In genomic region chr4:165297626-165298025, GRCh38 we compare ENCODE assay signal across 37 cellular contexts.
"Had no signal": no experiment of that assay in that cellular context is flagged by ENCODE, and none has a peak within 500 bp of the region (broad histone marks: within the 10 kb centered on the region; RNA-seq: fewer than 3 reads in every experiment).

No MANE protein-coding gene starts in this region.

- H3K4me1 ChIP-seq: breast epithelium had no signal

- H3K9me3 Mint-ChIP-seq: activated B cell treated with CpG ODN at 0.5 μM for 24 hours; activated CD4-positive, alpha-beta memory T cell treated with anti-CD3 and anti-CD28 coated beads, Interleukin-2, amount 10 ng/mL, durations not matched to agents 7 days and 5 days; activated CD4-positive, alpha-beta T cell treated with anti-CD3 and anti-CD28 coated beads, Interleukin-2, amount 10 ng/mL, durations not matched to agents 24 days and 14 days; activated naive CD4-positive, alpha-beta T cell treated with anti-CD3 and anti-CD28 coated beads for 36 hours; activated naive CD4-positive, alpha-beta T cell treated with anti-CD3 and anti-CD28 coated beads, Interleukin-2, amount 50 U/mL, for 72 hours; activated naive CD8-positive, alpha-beta T cell treated with anti-CD3 and anti-CD28 coated beads for 36 hours; activated T-cell treated with anti-CD3 and anti-CD28 coated beads, Interleukin-2, amount 50 U/mL, for 4 hours; activated T-cell treated with anti-CD3 and anti-CD28 coated beads, Interleukin-2, amount 50 U/mL, for 72 hours; activated T-helper 1 cell treated with anti-CD3 and anti-CD28 coated beads, Interleukin-12 subunit alpha, Interleukin-12 subunit beta, Interleukin-2, Interleukin-4 antibody, amounts not matched to agents 30 ng/mL and 10 ng/mL and 1 ng/mL, durations not matched to agents 14 hours and 24 hours and 36 hours; activated T-helper 17 cell treated with anti-CD3 and anti-CD28 coated beads, Interleukin-2, amount 50 U/mL, for 72 hours; T-helper 1 cell treated with Interleukin-12 subunit alpha and Interleukin-12 subunit beta and Interleukin-4 antibody, amounts not matched to agents 30 μg/mL and 1 μg/mL, for 36 hours; T-helper 2 cell treated with Interferon-gamma antibody and Interleukin-4, amounts not matched to agents 5 μg/mL and 100 μg/mL, for 36 hours had no signal

- H3K36me3 ChIP-seq: brain microvascular endothelial cell, breast epithelium had no signal

- H3K9me3 ChIP-seq: adrenal gland, body of pancreas, breast epithelium had no signal

- DNase-seq: activated B cell treated with CpG ODN at 0.5 μM for 24 hours; activated CD4-positive, alpha-beta memory T cell treated with anti-CD3 and anti-CD28 coated beads, Interleukin-2, amount 10 ng/mL, durations not matched to agents 7 days and 5 days; activated CD4-positive, alpha-beta T cell treated with anti-CD3 and anti-CD28 coated beads for 4 hours; activated CD4-positive, alpha-beta T cell treated with anti-CD3 and anti-CD28 coated beads, Interleukin-2, amount 10 ng/mL, durations not matched to agents 24 days and 14 days; activated CD4-positive, alpha-beta T cell treated with anti-CD3 and anti-CD28 coated beads, Interleukin-2, amount 50 U/mL, for 48 hours; activated CD4-positive, CD25-positive, alpha-beta regulatory T cell treated with anti-CD3 and anti-CD28 coated beads, Interleukin-2, amount 50 U/mL, for 72 hours; activated CD8-positive, alpha-beta memory T cell treated with anti-CD3 and anti-CD28 coated beads for 24 hours; activated CD8-positive, alpha-beta memory T cell treated with anti-CD3 and anti-CD28 coated beads, Interleukin-2, amount 10 ng/mL, durations not matched to agents 7 days and 5 days; activated CD8-positive, alpha-beta T cell treated with anti-CD3 and anti-CD28 coated beads, Interleukin-2, amount 10 ng/mL, durations not matched to agents 7 days and 5 days; activated effector memory CD4-positive, alpha-beta T cell treated with anti-CD3 and anti-CD28 coated beads, Interleukin-2, amount 50 U/mL, for 16 hours; activated gamma-delta T cell treated with Interleukin-2 at 50 U/mL for 16 hours; activated naive CD4-positive, alpha-beta T cell; activated naive CD4-positive, alpha-beta T cell treated with anti-CD3 and anti-CD28 coated beads for 36 hours; activated naive CD4-positive, alpha-beta T cell treated with anti-CD3 and anti-CD28 coated beads, Interleukin-2, amount 50 U/mL, for 16 hours; activated naive CD8-positive, alpha-beta T cell treated with anti-CD3 and anti-CD28 coated beads for 36 hours; activated T-cell treated with anti-CD3 and anti-CD28 coated beads for 4 hours; activated T-cell treated with anti-CD3 and anti-CD28 coated beads, Interleukin-2, amount 50 U/mL, for 1 hour; activated T-cell treated with anti-CD3 and anti-CD28 coated beads, Interleukin-2, amount 50 U/mL, for 4 hours; activated T-cell treated with anti-CD3 and anti-CD28 coated beads, Interleukin-2, amount 50 U/mL, for 72 hours; adrenal gland; amniotic stem cell; aorta; body of pancreas; brain microvascular endothelial cell; central memory CD4-positive, alpha-beta T cell; T-helper 2 cell; T-helper 9 cell had no signal

- H3K27me3 Mint-ChIP-seq: activated B cell treated with CpG ODN at 0.5 μM for 24 hours; activated CD4-positive, alpha-beta memory T cell treated with anti-CD3 and anti-CD28 coated beads, Interleukin-2, amount 10 ng/mL, durations not matched to agents 7 days and 5 days; activated CD4-positive, alpha-beta T cell treated with anti-CD3 and anti-CD28 coated beads, Interleukin-2, amount 10 ng/mL, durations not matched to agents 24 days and 14 days; activated CD8-positive, alpha-beta memory T cell treated with anti-CD3 and anti-CD28 coated beads, Interleukin-2, amount 10 ng/mL, durations not matched to agents 7 days and 5 days; activated naive CD8-positive, alpha-beta T cell treated with anti-CD3 and anti-CD28 coated beads for 36 hours; activated T-helper 17 cell treated with anti-CD3 and anti-CD28 coated beads, Interleukin-2, amount 50 U/mL, for 72 hours had no signal

- ATAC-seq: activated CD8-positive, alpha-beta memory T cell treated with anti-CD3 and anti-CD28 coated beads, Interleukin-2, amount 10 ng/mL, durations not matched to agents 7 days and 5 days; activated CD8-positive, alpha-beta T cell treated with anti-CD3 and anti-CD28 coated beads, Interleukin-2, amount 10 ng/mL, durations not matched to agents 7 days and 5 days; activated naive CD4-positive, alpha-beta T cell treated with anti-CD3 and anti-CD28 coated beads, Interleukin-2, amount 50 U/mL, for 72 hours; activated T-cell treated with anti-CD3 and anti-CD28 coated beads, Interleukin-2, amount 50 U/mL, for 4 hours; activated T-cell treated with anti-CD3 and anti-CD28 coated beads, Interleukin-2, amount 50 U/mL, for 72 hours; activated T-helper 17 cell treated with anti-CD3 and anti-CD28 coated beads, Interleukin-2, amount 50 U/mL, for 72 hours; body of pancreas had no signal

- H3K27me3 ChIP-seq: adrenal gland, body of pancreas, brain microvascular endothelial cell, breast epithelium had no signal

- FAIRE-seq: astrocyte, colon, TTC549 had no signal

- H3K4me3 ChIP-seq: adrenal gland, body of pancreas, breast epithelium had no signal

- H3K27ac Mint-ChIP-seq: activated B cell treated with CpG ODN at 0.5 μM for 24 hours; activated CD4-positive, alpha-beta memory T cell treated with anti-CD3 and anti-CD28 coated beads, Interleukin-2, amount 10 ng/mL, durations not matched to agents 7 days and 5 days; activated CD4-positive, alpha-beta T cell treated with anti-CD3 and anti-CD28 coated beads, Interleukin-2, amount 10 ng/mL, durations not matched to agents 24 days and 14 days; activated CD8-positive, alpha-beta memory T cell treated with anti-CD3 and anti-CD28 coated beads, Interleukin-2, amount 10 ng/mL, durations not matched to agents 7 days and 5 days; activated CD8-positive, alpha-beta T cell treated with anti-CD3 and anti-CD28 coated beads, Interleukin-2, amount 10 ng/mL, durations not matched to agents 7 days and 5 days; activated naive CD4-positive, alpha-beta T cell treated with anti-CD3 and anti-CD28 coated beads for 36 hours; activated naive CD4-positive, alpha-beta T cell treated with anti-CD3 and anti-CD28 coated beads, Interleukin-2, amount 50 U/mL, for 72 hours; activated naive CD8-positive, alpha-beta T cell treated with anti-CD3 and anti-CD28 coated beads for 36 hours; activated T-cell treated with anti-CD3 and anti-CD28 coated beads, Interleukin-2, amount 50 U/mL, for 72 hours; activated T-helper 1 cell treated with anti-CD3 and anti-CD28 coated beads, Interleukin-12 subunit alpha, Interleukin-12 subunit beta, Interleukin-2, Interleukin-4 antibody, amounts not matched to agents 30 ng/mL and 10 ng/mL and 1 ng/mL, durations not matched to agents 14 hours and 24 hours and 36 hours; activated T-helper 17 cell treated with anti-CD3 and anti-CD28 coated beads, Interleukin-2, amount 50 U/mL, for 72 hours; T-helper 1 cell treated with Interleukin-12 subunit alpha and Interleukin-12 subunit beta and Interleukin-4 antibody, amounts not matched to agents 30 μg/mL and 1 μg/mL, for 36 hours had no signal

- H3K27ac ChIP-seq: adrenal gland, body of pancreas, brain microvascular endothelial cell, breast epithelium, VCaP had no signal

- H3K4me3 Mint-ChIP-seq: activated B cell treated with CpG ODN at 0.5 μM for 24 hours; activated CD4-positive, alpha-beta memory T cell treated with anti-CD3 and anti-CD28 coated beads, Interleukin-2, amount 10 ng/mL, durations not matched to agents 7 days and 5 days; activated CD4-positive, alpha-beta T cell treated with anti-CD3 and anti-CD28 coated beads, Interleukin-2, amount 10 ng/mL, durations not matched to agents 24 days and 14 days; activated CD8-positive, alpha-beta memory T cell treated with anti-CD3 and anti-CD28 coated beads, Interleukin-2, amount 10 ng/mL, durations not matched to agents 7 days and 5 days; activated CD8-positive, alpha-beta T cell treated with anti-CD3 and anti-CD28 coated beads, Interleukin-2, amount 10 ng/mL, durations not matched to agents 7 days and 5 days; activated naive CD4-positive, alpha-beta T cell treated with anti-CD3 and anti-CD28 coated beads for 36 hours; activated naive CD8-positive, alpha-beta T cell treated with anti-CD3 and anti-CD28 coated beads for 36 hours; activated T-cell treated with anti-CD3 and anti-CD28 coated beads, Interleukin-2, amount 50 U/mL, for 4 hours; activated T-cell treated with anti-CD3 and anti-CD28 coated beads, Interleukin-2, amount 50 U/mL, for 72 hours; activated T-helper 1 cell treated with anti-CD3 and anti-CD28 coated beads, Interleukin-12 subunit alpha, Interleukin-12 subunit beta, Interleukin-2, Interleukin-4 antibody, amounts not matched to agents 30 ng/mL and 10 ng/mL and 1 ng/mL, durations not matched to agents 14 hours and 24 hours and 36 hours; activated T-helper 17 cell treated with anti-CD3 and anti-CD28 coated beads, Interleukin-2, amount 50 U/mL, for 72 hours; T-helper 1 cell treated with Interleukin-12 subunit alpha and Interleukin-12 subunit beta and Interleukin-4 antibody, amounts not matched to agents 30 μg/mL and 1 μg/mL, for 36 hours; T-helper 2 cell treated with Interferon-gamma antibody and Interleukin-4, amounts not matched to agents 5 μg/mL and 100 μg/mL, for 36 hours had no signal
